ENCODE assay signal across 9 cellular contexts in genomic region chr2:190947711-190948251, GRCh38.
DNase-seq lines count a peak whose midpoint lies in the region; ATAC-seq and TF ChIP-seq lines count a peak whose summit lies in the region.
"Had no signal": no experiment of that assay in that cellular context is flagged by ENCODE, and none has a peak within 500 bp of the region (broad histone marks: within the 10 kb centered on the region; RNA-seq: fewer than 3 reads in every experiment).

No MANE protein-coding gene starts in this region.

- DNase-seq in AG04450 (ENCODE audit: low read depth, low spot score) = peak; percentile 59
- peak; percentile 83 for DNase-seq in NOMO-1 treated with dmso at 0.1 percent for 144 hours (lab: John Stamatoyannopoulos, UW; ENCODE audit: unreplicated experiment)
- DNase-seq in effector memory CD4-positive, alpha-beta T cell = no peak
- no peak for DNase-seq in natural killer cell treated with Interleukin-12 subunit alpha and Interleukin-12 subunit beta and Interleukin-15 and Interleukin-18, amount 100 ng/mL, for 72 hours (ENCODE audit: low spot score)
- no peak for DNase-seq in retina
- DNase-seq in hippocampal formation (lab: John Stamatoyannopoulos, UW) = no peak

- no peaks in the 10 kb centered on the region for H3K27me3 ChIP-seq in AG04450 (ENCODE audit: control insufficient read depth, insufficient read depth, low read length)
- H3K27me3 ChIP-seq in effector memory CD4-positive, alpha-beta T cell (replicated peaks; ENCODE audit: control insufficient read depth, insufficient read depth, low read length, poor library complexity, severe bottlenecking) = no peaks in the 10 kb centered on the region

- peak overlapping the region; percentile 18 for H3K4me3 Mint-ChIP-seq in natural killer cell treated with Interleukin-12 subunit alpha and Interleukin-12 subunit beta and Interleukin-15 and Interleukin-18, amount 100 ng/mL, for 72 hours
- H3K4me3 Mint-ChIP-seq: neural crest cell had no signal

- CTCF ChIA-PET in AG04450 (lab: Charles Lee) = interaction anchor here (1.0 to 2.2 kb wide), 5 partner anchors 12 to 167 kb away, joined by 3 to 11 read pairs (median 4); no protein-coding TSS in a partner anchor

- TF ChIP-seq CTCF in AG04450 (IDR thresholded peaks at IDR 0.05; ENCODE audit: low read depth, low read length) = peak; percentile 28

- no peaks in the 10 kb centered on the region for H3K9me3 Mint-ChIP-seq in natural killer cell treated with Interleukin-12 subunit alpha and Interleukin-12 subunit beta and Interleukin-15 and Interleukin-18, amount 100 ng/mL, for 72 hours
- H3K9me3 Mint-ChIP-seq: neural crest cell had no signal

- H3K4me1 ChIP-seq in effector memory CD4-positive, alpha-beta T cell (ENCODE audit: control insufficient read depth, insufficient read depth, low read length, poor library complexity, severe bottlenecking) = peaks cover 7% of the 10 kb centered on the region

- H3K4me3 ChIP-seq in AG04450 (ENCODE audit: low read depth, low read length) = peak overlapping the region; percentile 11; the same call in 1 of the 2 replicates
- H3K4me3 ChIP-seq in effector memory CD4-positive, alpha-beta T cell (ENCODE audit: insufficient read depth, low read depth, low read length, poor library complexity, severe bottlenecking) = no peak overlapping the region

- no peaks in the 10 kb centered on the region for H3K36me3 ChIP-seq in effector memory CD4-positive, alpha-beta T cell (ENCODE audit: control insufficient read depth, insufficient read depth, low read length)

- peak overlapping the region; percentile 47 for H3K27ac ChIP-seq in AG04450 (ENCODE audit: low read depth, low read length)
- H3K27ac ChIP-seq in effector memory CD4-positive, alpha-beta T cell (ENCODE audit: insufficient read depth, low read length, poor library complexity, severe bottlenecking) = peak overlapping the region; percentile 24

- POLR2A ChIA-PET in AG04450 (lab: Yijun Ruan, JAX) = interaction anchor here (0.9 to 1.7 kb wide), 4 partner anchors 9 to 109 kb away, joined by 3 to 12 read pairs (median 6); partner anchors contain the start of gene GLS

- ATAC-seq in GM18505 (IDR thresholded peaks at IDR 0.05; ENCODE audit: unreplicated experiment) = peak; percentile 66
- ATAC-seq in HG02943 (IDR thresholded peaks at IDR 0.05; ENCODE audit: low read depth, unreplicated experiment) = peak; percentile 69
- peak; percentile 84 to 86 for ATAC-seq in natural killer cell treated with Interleukin-12 subunit alpha and Interleukin-12 subunit beta and Interleukin-15 and Interleukin-18, amount 100 ng/mL, for 72 hours

- H3K4me1 Mint-ChIP-seq in natural killer cell treated with Interleukin-12 subunit alpha and Interleukin-12 subunit beta and Interleukin-15 and Interleukin-18, amount 100 ng/mL, for 72 hours (ENCODE audit: low read depth in 2 of 2) = peaks cover 0 to 8% of the 10 kb centered on the region in 2 donors
- H3K4me1 Mint-ChIP-seq: neural crest cell had no signal

- H3K36me3 Mint-ChIP-seq in natural killer cell treated with Interleukin-12 subunit alpha and Interleukin-12 subunit beta and Interleukin-15 and Interleukin-18, amount 100 ng/mL, for 72 hours = no peaks in the 10 kb centered on the region

- TF ChIP-seq POLR2A in GM18505 (IDR thresholded peaks at IDR 0.05; ENCODE audit: borderline replicate concordance, extremely low read depth, insufficient read depth, insufficient read length) = no peak

- H3K9me3 ChIP-seq in AG04450 (ENCODE audit: control insufficient read depth, insufficient read depth, low read length) = no peaks in the 10 kb centered on the region
- H3K9me3 ChIP-seq in effector memory CD4-positive, alpha-beta T cell (ENCODE audit: control insufficient read depth, low read length) = no peaks in the 10 kb centered on the region

- H3K27ac Mint-ChIP-seq in natural killer cell treated with Interleukin-12 subunit alpha and Interleukin-12 subunit beta and Interleukin-15 and Interleukin-18, amount 100 ng/mL, for 72 hours = peak overlapping the region in 1 of 2 donors; percentile 15

- no peaks in the 10 kb centered on the region for H3K27me3 Mint-ChIP-seq in natural killer cell treated with Interleukin-12 subunit alpha and Interleukin-12 subunit beta and Interleukin-15 and Interleukin-18, amount 100 ng/mL, for 72 hours

Comparison
In these comparisons a context has a peak if more than half of its experiments do, and no peak if none do; other contexts are left out.
1. DNase-seq: peak in AG04450 (single experiment) and NOMO-1 treated with dmso at 0.1 percent for 144 hours (single experiment); none in effector memory CD4-positive, alpha-beta T cell (0 of 3), natural killer cell treated with Interleukin-12 subunit alpha and Interleukin-12 subunit beta and Interleukin-15 and Interleukin-18, amount 100 ng/mL, for 72 hours (single experiment), retina (single experiment) and hippocampal formation (0 of 2).
2. Peak in every context shown above with its lines, with median percentiles within 50 percentile points of each other: ATAC-seq.